Comparison of ENCODE assay signal across 10 cellular contexts in genomic region chr5:1204693-1205242, GRCh38. TPM values are rescaled to one million over a fixed set of nuclear protein-coding genes. Genes with fewer than 3 reads are reported as not detected.
DNase-seq lines count a peak whose midpoint lies in the region; ATAC-seq, FAIRE-seq and TF ChIP-seq lines count a peak whose summit lies in the region.
"Had no signal": no experiment of that assay in that cellular context is flagged by ENCODE, and none has a peak within 500 bp of the region (broad histone marks: within the 10 kb centered on the region; RNA-seq: fewer than 3 reads in every experiment).

No MANE protein-coding gene starts in this region.

- no peak overlapping the region for H3K27ac Mint-ChIP-seq in T-cell
- H3K27ac Mint-ChIP-seq: stimulated activated naive CD8-positive, alpha-beta T cell treated with anti-CD3 and anti-CD28 coated beads, Interleukin-15, Interleukin-2, amounts not matched to agents 100 ng/mL and 50 ng/mL, for 24 hours had no signal

- POLR2A ChIA-PET in AG04450 (lab: Yijun Ruan, JAX) (no interaction called here), T-cell (lab: Charles Lee) (no interaction called here)

- no peaks in the 10 kb centered on the region for H3K4me1 Mint-ChIP-seq in T-cell

- CTCF ChIA-PET in AG04450 (lab: Charles Lee): interaction anchor here (0.8 to 1.1 kb wide), 2 partner anchors 270 to 440 kb away, joined by 3 to 4 read pairs; no protein-coding TSS in a partner anchor
- CTCF ChIA-PET in T-cell (lab: Charles Lee): no interaction called here

- no peak for FAIRE-seq in HTR-8/SVneo (lab: Jason Lieb, UNC)

- H3K9me3 Mint-ChIP-seq in T-cell: no peaks in the 10 kb centered on the region
- H3K9me3 Mint-ChIP-seq: stimulated activated naive CD8-positive, alpha-beta T cell treated with anti-CD3 and anti-CD28 coated beads, Interleukin-15, Interleukin-2, amounts not matched to agents 100 ng/mL and 50 ng/mL, for 24 hours had no signal

- no peak overlapping the region for H3K27ac ChIP-seq in AG04450 (ENCODE audit: low read depth, low read length)

- peak; percentile 53 for ATAC-seq in SK-N-SH treated with all-trans-retinoic acid at 6 μM for 48 hours
- no peak for ATAC-seq in T-cell (replicated peaks in 1 of 4)
- ATAC-seq in HG03342 (IDR thresholded peaks at IDR 0.05; ENCODE audit: unreplicated experiment): no peak

- H3K4me3 ChIP-seq in AG04450 (ENCODE audit: low read depth, low read length): no peak overlapping the region

- H3K36me3 Mint-ChIP-seq in T-cell: no peaks in the 10 kb centered on the region

- no peak overlapping the region for H3K4me3 Mint-ChIP-seq in T-cell
- H3K4me3 Mint-ChIP-seq: stimulated activated naive CD8-positive, alpha-beta T cell treated with anti-CD3 and anti-CD28 coated beads, Interleukin-15, Interleukin-2, amounts not matched to agents 100 ng/mL and 50 ng/mL, for 24 hours had no signal

- peaks cover 10% of the 10 kb centered on the region for H3K27me3 ChIP-seq in AG04450 (ENCODE audit: control insufficient read depth, insufficient read depth, low read length)

- H3K9me3 ChIP-seq in AG04450 (ENCODE audit: control insufficient read depth, insufficient read depth, low read length): peaks cover 4% of the 10 kb centered on the region; the same call in 1 of the 2 replicates

- H3K27me3 Mint-ChIP-seq in T-cell: peaks cover 0 to 4% of the 10 kb centered on the region in 2 donors

- TF ChIP-seq CTCF in AG04450 (IDR thresholded peaks at IDR 0.05; ENCODE audit: low read depth, low read length): peak; percentile 38

- no peak for DNase-seq in AG04450 (ENCODE audit: low read depth, low spot score)
- peak; percentile 54 for DNase-seq in HTR-8/SVneo (ENCODE audit: insufficient read length, low spot score)
- DNase-seq in iPS DF 4.7 (ENCODE audit: extremely low read depth, low spot score): peak; percentile 36
- no peak for DNase-seq in T-cell
- DNase-seq in ureter (ENCODE audit: low spot score): no peak
- DNase-seq in DMS79 (lab: John Stamatoyannopoulos, UW): no peak
- DNase-seq: midbrain had no signal

TF ChIP-seq in SK-N-SH treated with all-trans-retinoic acid at 6 μM for 48 hours, 23 proteins besides CTCF, POLR2A, EP300 and RAD21:
- TF ChIP-seq RARB (CRISPR knock-in tag; IDR thresholded peaks at IDR 0.05) (no peak), CSRNP3 (CRISPR knock-in tag; IDR thresholded peaks at IDR 0.05) (no peak), TSHZ2 (CRISPR knock-in tag; IDR thresholded peaks at IDR 0.05) (no peak), ZC3H10 (CRISPR knock-in tag; IDR thresholded peaks at IDR 0.05) (no peak), SNAI2 (CRISPR knock-in tag; IDR thresholded peaks at IDR 0.05) (no peak), BACH2 (CRISPR knock-in tag; IDR thresholded peaks at IDR 0.05; ENCODE audit: borderline replicate concordance) (no peak), TOX (CRISPR knock-in tag; IDR thresholded peaks at IDR 0.05; ENCODE audit: borderline replicate concordance) (no peak), PATZ1 (CRISPR knock-in tag; IDR thresholded peaks at IDR 0.05; ENCODE audit: borderline replicate concordance) (no peak), ESRRG (CRISPR knock-in tag; IDR thresholded peaks at IDR 0.05) (no peak), ZFP30 (CRISPR knock-in tag; IDR thresholded peaks at IDR 0.05) (no peak)

RNA-seq across cellular contexts. Expression of gene SLC6A19, which starts 3.4 kb away (rescaled TPM):
- polyA plus RNA-seq in AG04450 (2011; rRNA removed): not detected in 2 replicates
- polyA minus RNA-seq in AG04450 (2011; rRNA and poly(A)+ RNA removed): not detected in 2 replicates
- under 1 TPM in 1 of 5 donors, not detected in 4; 0.06 TPM for total RNA-seq in T-cell
- not detected for total RNA-seq in ureter

RNA-seq across cellular contexts. Expression of gene SLC6A18, which starts 20.4 kb away (rescaled TPM):
- polyA plus RNA-seq in AG04450 (2011; rRNA removed): not detected in 2 replicates
- polyA minus RNA-seq in AG04450 (2011; rRNA and poly(A)+ RNA removed): not detected in 2 replicates
- not detected for total RNA-seq in T-cell
- total RNA-seq in ureter: not detected

Comparison
In these comparisons a context has a peak if more than half of its experiments do, and no peak if none do; other contexts are left out.
1. DNase-seq: peak in HTR-8/SVneo (single experiment) and iPS DF 4.7 (single experiment); none in AG04450 (single experiment), T-cell (0 of 34), ureter (single experiment) and DMS79 (single experiment).